8 cellular contexts compared by ENCODE assay signal in genomic region chr7:100088095-100088620, GRCh38. TPM values are rescaled to one million over a fixed set of nuclear protein-coding genes. Genes with fewer than 3 reads are reported as not detected.
DNase-seq lines count a peak whose midpoint lies in the region; ATAC-seq and TF ChIP-seq lines count a peak whose summit lies in the region.

No MANE protein-coding gene starts in this region.

- peak in 1 of 2 donors; percentile 7 for ATAC-seq in CD4-positive, CD25-positive, alpha-beta regulatory T cell (ENCODE audit: low read depth in 2 of 2)
- no peak for ATAC-seq in GM18868 (IDR thresholded peaks at IDR 0.05; ENCODE audit: unreplicated experiment)

- no peaks in the 10 kb centered on the region for H3K9me3 ChIP-seq in CD4-positive, CD25-positive, alpha-beta regulatory T cell (ENCODE audit: control insufficient read depth in 2 of 2, low read length in 2 of 2)
- no peaks in the 10 kb centered on the region for H3K9me3 ChIP-seq in Karpas-422 (ENCODE audit: low read length)

- H3K4me3 ChIP-seq in CD4-positive, CD25-positive, alpha-beta regulatory T cell (ENCODE audit: low read depth, low read length): peak overlapping the region; percentile 83
- H3K4me3 ChIP-seq in Karpas-422 (ENCODE audit: low read length) (peak overlapping the region; percentile 96), dorsolateral prefrontal cortex (peak overlapping the region; percentile 58 to 98 (median 91))

- TF ChIP-seq CTCF in dorsolateral prefrontal cortex (IDR thresholded peaks at IDR 0.05 in 54 of 56, conservative IDR thresholded peaks at IDR 0.05 in 2 of 56; ENCODE audit: low read depth in 1 of 56, partially characterized antibody in 56 of 56) (no peak), neural crest cell (conservative IDR thresholded peaks at IDR 0.05) (no peak)

- H3K4me3 Mint-ChIP-seq in CD4-positive, CD25-positive, alpha-beta regulatory T cell: peak overlapping the region; percentile 89 to 95 (median 94)
- H3K4me3 Mint-ChIP-seq in neural crest cell: peak overlapping the region; percentile 99

- peak overlapping the region; percentile 77 for H2AFZ ChIP-seq in Karpas-422 (ENCODE audit: low read length)

- peaks cover 17% of the 10 kb centered on the region for H3K4me1 ChIP-seq in CD4-positive, CD25-positive, alpha-beta regulatory T cell (ENCODE audit: control insufficient read depth, insufficient read depth, low read length, poor library complexity, severe bottlenecking)
- H3K4me1 ChIP-seq in Karpas-422 (ENCODE audit: low read length): peaks cover 20% of the 10 kb centered on the region

- peaks cover 0 to 33% (median 15%) of the 10 kb centered on the region in 4 donors for H3K4me1 Mint-ChIP-seq in CD4-positive, CD25-positive, alpha-beta regulatory T cell
- peaks cover 45% of the 10 kb centered on the region for H3K4me1 Mint-ChIP-seq in neural crest cell

- no peaks in the 10 kb centered on the region for H3K9me3 Mint-ChIP-seq in CD4-positive, CD25-positive, alpha-beta regulatory T cell
- H3K9me3 Mint-ChIP-seq in neural crest cell: no peaks in the 10 kb centered on the region

- peaks cover 25% of the 10 kb centered on the region for H3K36me3 ChIP-seq in CD4-positive, CD25-positive, alpha-beta regulatory T cell (ENCODE audit: control insufficient read depth, insufficient read depth, low read length)
- peaks cover 4% of the 10 kb centered on the region; the same call in 1 of the 2 replicates for H3K36me3 ChIP-seq in Karpas-422 (ENCODE audit: insufficient read depth, low read length)

- H3K27me3 ChIP-seq in CD4-positive, CD25-positive, alpha-beta regulatory T cell (ENCODE audit: control insufficient read depth, insufficient read depth, low read length): no peaks in the 10 kb centered on the region
- H3K27me3 ChIP-seq in Karpas-422 (ENCODE audit: low read length): no peaks in the 10 kb centered on the region
- H3K27me3 ChIP-seq in dorsolateral prefrontal cortex: no peaks in the 10 kb centered on the region

- H4K20me1 ChIP-seq in Karpas-422 (ENCODE audit: insufficient read depth, low read depth, low read length): no peaks in the 10 kb centered on the region

- peak overlapping the region in 2 of 3 donors; percentile 92 to 94 for H3K27ac Mint-ChIP-seq in CD4-positive, CD25-positive, alpha-beta regulatory T cell
- peak overlapping the region; percentile 75 for H3K27ac Mint-ChIP-seq in neural crest cell (ENCODE audit: unreplicated experiment)

- intact Hi-C loops in dorsolateral prefrontal cortex (cut with DNase I): loop anchor here in 1 of 2 donors (10.0 kb wide), 1 partner anchor 93 kb away; no protein-coding TSS in a partner anchor

- H3K9me2 ChIP-seq in Karpas-422 (replicated peaks; ENCODE audit: insufficient read depth, low read length): no peaks in the 10 kb centered on the region

- peaks cover 11% of the 10 kb centered on the region for H3K79me2 ChIP-seq in Karpas-422 (ENCODE audit: low read length)

- peaks cover 31% of the 10 kb centered on the region for H3K36me3 Mint-ChIP-seq in CD4-positive, CD25-positive, alpha-beta regulatory T cell
- peaks cover 25% of the 10 kb centered on the region for H3K36me3 Mint-ChIP-seq in neural crest cell (ENCODE audit: low read depth)

- H3K9ac ChIP-seq in Karpas-422 (ENCODE audit: low read length): peak overlapping the region; percentile 94

- H3K27me3 Mint-ChIP-seq in CD4-positive, CD25-positive, alpha-beta regulatory T cell: peaks cover 14% of the 10 kb centered on the region
- peaks cover 56% of the 10 kb centered on the region for H3K27me3 Mint-ChIP-seq in neural crest cell (ENCODE audit: low read depth)

- DNase-seq in CD4-positive, CD25-positive, alpha-beta regulatory T cell: no peak
- DNase-seq in Karpas-422 (peak; percentile 59), dorsolateral prefrontal cortex (no peak), neural crest cell (ENCODE audit: low read depth, low spot score) (no peak), activated gamma-delta T cell (lab: John Stamatoyannopoulos, UW) (no peak), 8988T (no peak), GDM1 (lab: John Stamatoyannopoulos, UW) (no peak)

- H3K27ac ChIP-seq in CD4-positive, CD25-positive, alpha-beta regulatory T cell (ENCODE audit: insufficient read depth, low read length, poor library complexity, severe bottlenecking): peak overlapping the region; percentile 86
- H3K27ac ChIP-seq in Karpas-422 (ENCODE audit: low read length): peak overlapping the region; percentile 55; the same call in 1 of the 2 replicates
- H3K27ac ChIP-seq in dorsolateral prefrontal cortex: peak overlapping the region; percentile 68 to 98 (median 92)

- H3K4me2 ChIP-seq in Karpas-422 (ENCODE audit: low read depth, low read length, poor library complexity, severe bottlenecking): peak overlapping the region; percentile 96

RNA-seq across cellular contexts. Expression of gene COPS6, which starts 0.6 kb away (rescaled TPM):
- total RNA-seq in CD4-positive, CD25-positive, alpha-beta regulatory T cell: 74.4 TPM
- polyA plus RNA-seq in CD4-positive, CD25-positive, alpha-beta regulatory T cell: 100 to 1,000 TPM; 123 to 180 (median 144) TPM
- 52.7 and 61.1 TPM in 2 replicates for total RNA-seq in Karpas-422 (2014; rRNA removed; shearing (Covaris generic); ENCODE audit: low replicate concordance)
- 100 to 1,000 TPM in 100 of 120 experiments, 10 to 100 TPM in 20; 82.0 to 137 (median 116) TPM for total RNA-seq in dorsolateral prefrontal cortex
- total RNA-seq in neural crest cell: 142 and 160 TPM in 2 replicates

RNA-seq across cellular contexts. Expression of gene ZNF3, which starts 6.6 kb away (rescaled TPM):
- total RNA-seq in CD4-positive, CD25-positive, alpha-beta regulatory T cell: 29.2 TPM
- 10 to 100 TPM; 13.4 to 27.6 (median 20.7) TPM for polyA plus RNA-seq in CD4-positive, CD25-positive, alpha-beta regulatory T cell
- total RNA-seq in Karpas-422 (2014; rRNA removed; shearing (Covaris generic); ENCODE audit: low replicate concordance): 17.6 and 20.8 TPM in 2 replicates
- 10 to 100 TPM; 17.5 to 42.7 (median 26.8) TPM for total RNA-seq in dorsolateral prefrontal cortex
- total RNA-seq in neural crest cell: 67.1 and 72.3 TPM in 2 replicates

RNA-seq across cellular contexts. Expression of gene MCM7, which starts 13.0 kb away (rescaled TPM):
- total RNA-seq in CD4-positive, CD25-positive, alpha-beta regulatory T cell: 82.0 TPM
- 10 to 100 TPM; 31.2 to 45.2 (median 35.8) TPM for polyA plus RNA-seq in CD4-positive, CD25-positive, alpha-beta regulatory T cell
- total RNA-seq in Karpas-422 (2014; rRNA removed; shearing (Covaris generic); ENCODE audit: low replicate concordance): 109 and 175 TPM in 2 replicates
- 10 to 100 TPM; 19.4 to 81.4 (median 38.0) TPM for total RNA-seq in dorsolateral prefrontal cortex
- 420 and 426 TPM in 2 replicates for total RNA-seq in neural crest cell

RNA-seq across cellular contexts. Expression of gene AP4M1, which starts 13.3 kb away (rescaled TPM):
- total RNA-seq in CD4-positive, CD25-positive, alpha-beta regulatory T cell: 5.6 TPM
- polyA plus RNA-seq in CD4-positive, CD25-positive, alpha-beta regulatory T cell: 1 to 10 TPM; 2.6 to 6.4 (median 4.3) TPM
- total RNA-seq in Karpas-422 (2014; rRNA removed; shearing (Covaris generic); ENCODE audit: low replicate concordance): 3.6 and 14.5 TPM in 2 replicates
- total RNA-seq in dorsolateral prefrontal cortex (10 to 100 TPM; 11.3 to 28.4 (median 19.5) TPM), neural crest cell (22.6 and 23.6 TPM in 2 replicates)

RNA-seq across cellular contexts. Expression of gene TAF6, which starts 31.0 kb away (rescaled TPM):
- 47.1 TPM for total RNA-seq in CD4-positive, CD25-positive, alpha-beta regulatory T cell
- 10 to 100 TPM; 17.9 to 24.5 (median 21.9) TPM for polyA plus RNA-seq in CD4-positive, CD25-positive, alpha-beta regulatory T cell
- total RNA-seq in Karpas-422 (2014; rRNA removed; shearing (Covaris generic); ENCODE audit: low replicate concordance): 30.6 and 34.3 TPM in 2 replicates
- total RNA-seq in dorsolateral prefrontal cortex: 10 to 100 TPM; 46.6 to 98.0 (median 72.6) TPM
- 82.0 and 88.9 TPM in 2 replicates for total RNA-seq in neural crest cell
